ENCODE assay signal across 31 cellular contexts in genomic region chr18:5369513-5369912, GRCh38.
"Had no signal": no experiment of that assay in that cellular context is flagged by ENCODE, and none has a peak within 500 bp of the region (broad histone marks: within the 10 kb centered on the region; RNA-seq: fewer than 3 reads in every experiment).

No MANE protein-coding gene starts in this region.

- H3K4me1 Mint-ChIP-seq: endodermal cell; memory B cell; naive B cell; neural crest cell; stimulated activated memory B cell treated with anti-CD40 and anti-IgM and Interleukin-4, amounts not matched to agents 10 μg/mL and 1 μg/mL and 100 μg/mL, for 72 hours had no signal

- H3K4me1 ChIP-seq: colonic mucosa, gastroesophageal sphincter, heart left ventricle, psoas muscle, sigmoid colon, spleen, testis, tibial artery had no signal

- H3K27me3 Mint-ChIP-seq: type B pancreatic cell had no signal

- H2AFZ ChIP-seq: hepatocyte had no signal

- H3K4me3 Mint-ChIP-seq: dendritic cell treated with granulocyte-macrophage colony-stimulating factor and Interleukin-4, amounts not matched to agents 40 ng/mL and 50 ng/mL, for 4 days; endodermal cell; memory B cell; naive B cell; natural killer cell treated with Interleukin-12 subunit alpha and Interleukin-12 subunit beta and Interleukin-15 and Interleukin-18, amount 100 ng/mL, for 72 hours; neural crest cell; stimulated activated memory B cell treated with anti-CD40 and anti-IgM and Interleukin-4, amounts not matched to agents 10 μg/mL and 1 μg/mL and 100 μg/mL, for 72 hours; type B pancreatic cell had no signal

- H3K4me3 ChIP-seq: colonic mucosa, gastroesophageal sphincter, heart left ventricle, hepatocyte, lung, ovary, psoas muscle, sigmoid colon, spleen, testis, tibial artery had no signal

- H3K36me3 Mint-ChIP-seq: memory B cell; naive B cell; natural killer cell treated with Interleukin-12 subunit alpha and Interleukin-12 subunit beta and Interleukin-15 and Interleukin-18, amount 100 ng/mL, for 72 hours; stimulated activated memory B cell treated with anti-CD40 and anti-IgM and Interleukin-4, amounts not matched to agents 10 μg/mL and 1 μg/mL and 100 μg/mL, for 72 hours; type B pancreatic cell had no signal

- H3K27me3 ChIP-seq: colonic mucosa, gastroesophageal sphincter, heart left ventricle, ovary, testis, tibial artery had no signal

- H3K9me3 ChIP-seq: colonic mucosa, gastroesophageal sphincter, heart left ventricle, ovary, psoas muscle, sigmoid colon, spleen, testis, tibial artery had no signal

- ATAC-seq: esophagus mucosa; gastroesophageal sphincter; heart left ventricle; left lobe of liver; natural killer cell treated with Interleukin-12 subunit alpha and Interleukin-12 subunit beta and Interleukin-15 and Interleukin-18, amount 100 ng/mL, for 72 hours; psoas muscle; right cardiac atrium; stimulated activated memory B cell treated with anti-CD40 and anti-IgM and Interleukin-4, amounts not matched to agents 10 μg/mL and 1 μg/mL and 100 μg/mL, for 72 hours; stimulated activated naive CD8-positive, alpha-beta T cell treated with anti-CD3 and anti-CD28 coated beads, Interleukin-15, Interleukin-2, amounts not matched to agents 100 U/mL and 50 U/mL, for 24 hours had no signal

- H3K27ac ChIP-seq: colonic mucosa, epithelial cell of prostate, gastroesophageal sphincter, heart left ventricle, hepatocyte, ovary, psoas muscle, sigmoid colon, spleen, testis, tibial artery had no signal

- DNase-seq: colonic mucosa; effector CD8-positive, alpha-beta T cell; endodermal cell; foreskin fibroblast; heart left ventricle; kidney; naive B cell; nucleus accumbens; ovary; posterior cingulate gyrus; psoas muscle; right cardiac atrium; sigmoid colon; spleen; stimulated activated CD4-positive, alpha-beta T cell treated with anti-CD3 and anti-CD28 coated beads, Interleukin-4, amount 100 ng/mL, for 4 hours; stimulated activated naive CD8-positive, alpha-beta T cell treated with anti-CD3 and anti-CD28 coated beads, Interleukin-15, Interleukin-2, amounts not matched to agents 100 U/mL and 50 U/mL, for 24 hours; substantia nigra; testis; tibial artery had no signal

- FAIRE-seq: kidney had no signal

- H3K9me3 Mint-ChIP-seq: dendritic cell treated with granulocyte-macrophage colony-stimulating factor and Interleukin-4, amounts not matched to agents 40 ng/mL and 50 ng/mL, for 4 days; endodermal cell; memory B cell; naive B cell; natural killer cell treated with Interleukin-12 subunit alpha and Interleukin-12 subunit beta and Interleukin-15 and Interleukin-18, amount 100 ng/mL, for 72 hours; stimulated activated memory B cell treated with anti-CD40 and anti-IgM and Interleukin-4, amounts not matched to agents 10 μg/mL and 1 μg/mL and 100 μg/mL, for 72 hours; type B pancreatic cell had no signal

- H3K27ac Mint-ChIP-seq: dendritic cell treated with granulocyte-macrophage colony-stimulating factor and Interleukin-4, amounts not matched to agents 40 ng/mL and 50 ng/mL, for 4 days; endodermal cell; memory B cell; naive B cell; natural killer cell treated with Interleukin-12 subunit alpha and Interleukin-12 subunit beta and Interleukin-15 and Interleukin-18, amount 100 ng/mL, for 72 hours; stimulated activated memory B cell treated with anti-CD40 and anti-IgM and Interleukin-4, amounts not matched to agents 10 μg/mL and 1 μg/mL and 100 μg/mL, for 72 hours; type B pancreatic cell had no signal

- H3K36me3 ChIP-seq: colonic mucosa, gastroesophageal sphincter, heart left ventricle, ovary, sigmoid colon, spleen, tibial artery had no signal

- H3K4me2 ChIP-seq: hepatocyte had no signal
